In the genomic region with DNA sequence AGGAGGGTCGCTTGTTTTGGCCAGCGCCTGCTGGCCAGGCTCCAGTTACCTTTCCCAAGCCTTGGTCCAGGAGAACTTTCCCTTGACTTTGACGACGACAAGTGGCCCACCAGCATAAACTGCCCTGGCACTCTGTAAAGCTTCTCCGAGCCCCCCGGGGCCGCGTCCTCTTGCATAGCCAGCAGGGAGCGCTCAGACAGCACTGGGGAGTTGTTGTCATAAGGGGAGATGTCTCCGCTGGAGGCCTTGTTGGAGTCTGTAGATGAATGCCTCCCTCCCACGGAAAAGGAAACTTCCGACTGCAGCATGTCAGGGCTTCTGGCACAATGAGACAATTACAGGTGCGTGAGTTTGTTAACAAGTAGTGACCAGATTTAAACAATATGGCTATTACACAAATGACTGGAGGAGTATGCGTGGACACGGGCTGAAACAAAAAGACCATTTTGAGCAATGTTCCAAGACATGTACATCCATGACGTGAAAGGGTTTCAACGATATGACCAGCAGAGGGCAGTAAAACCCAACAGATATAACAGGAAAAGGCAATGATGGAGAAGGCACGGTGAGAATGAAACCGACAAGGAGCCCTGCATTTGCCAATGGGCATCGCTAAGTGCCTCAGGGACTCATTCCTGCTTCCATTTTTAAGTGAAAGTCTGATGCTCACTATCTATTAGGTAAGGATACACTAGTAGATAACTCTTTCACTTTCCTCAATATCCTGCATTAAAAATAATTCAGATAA, we compare ENCODE assay signal across 8 cellular contexts. TPM values are rescaled to one million over a fixed set of nuclear protein-coding genes. Genes with fewer than 3 reads are reported as not detected.
A peak's percentile ranks its signal among the peaks of the same experiment; 100 is the strongest.
DNase-seq lines count a peak whose midpoint lies in the region; ATAC-seq and TF ChIP-seq lines count a peak whose summit lies in the region.

No MANE protein-coding gene starts in this region.

- no peaks in the 10 kb centered on the region for H4K20me1 ChIP-seq in GM23248 (ENCODE audit: insufficient read depth)

- H3K27me3 Mint-ChIP-seq in activated naive CD8-positive, alpha-beta T cell treated with anti-CD3 and anti-CD28 coated beads, Interleukin-2, amount 10 ng/mL, durations not matched to agents 7 days and 5 days = no peaks in the 10 kb centered on the region

- POLR2A ChIA-PET in activated naive CD8-positive, alpha-beta T cell treated with anti-CD3 and anti-CD28 coated beads, Interleukin-2, amount 10 ng/mL, durations not matched to agents 7 days and 5 days (lab: Charles Lee) = no interaction called here

- WGBS in GM23248 (ENCODE audit: low coverage in 1 of 2, low lambda C conversion rate in 2 of 2, missing lambda C conversion rate in 2 of 2), 2 experiments = 26 to 39% methylated on average over 13 to 19 of the region's 20 CpGs
- 29 to 38% (median 35%) methylated on average over 16 to 20 of the region's 20 CpGs for WGBS in heart left ventricle, 4 donors

- no peaks in the 10 kb centered on the region for H3F3A ChIP-seq in GM23248 (ENCODE audit: insufficient read depth)

- no peak overlapping the region for H3K27ac ChIP-seq in GM23248
- no peak overlapping the region for H3K27ac ChIP-seq in heart left ventricle

- H3K9me2 ChIP-seq in GM23248 (ENCODE audit: insufficient read depth) = no peaks in the 10 kb centered on the region

- H3K4me2 ChIP-seq in GM23248 (ENCODE audit: unreplicated experiment) = peak overlapping the region; percentile 70

- no peaks in the 10 kb centered on the region for H3K36me3 Mint-ChIP-seq in activated naive CD8-positive, alpha-beta T cell treated with anti-CD3 and anti-CD28 coated beads, Interleukin-2, amount 10 ng/mL, durations not matched to agents 7 days and 5 days

- no peak overlapping the region for H3K27ac Mint-ChIP-seq in activated naive CD8-positive, alpha-beta T cell treated with anti-CD3 and anti-CD28 coated beads, Interleukin-2, amount 10 ng/mL, durations not matched to agents 7 days and 5 days

- no peaks in the 10 kb centered on the region for H3K9me3 Mint-ChIP-seq in activated naive CD8-positive, alpha-beta T cell treated with anti-CD3 and anti-CD28 coated beads, Interleukin-2, amount 10 ng/mL, durations not matched to agents 7 days and 5 days

- H3K36me3 ChIP-seq in GM23248 (ENCODE audit: low read depth) = no peaks in the 10 kb centered on the region
- H3K36me3 ChIP-seq in heart left ventricle = peaks cover 0 to 2% (median 0%) of the 10 kb centered on the region in 9 donors

- H3K4me1 ChIP-seq in GM23248 (ENCODE audit: insufficient read depth) (no peaks in the 10 kb centered on the region), heart left ventricle (peaks cover 0 to 4% (median 0%) of the 10 kb centered on the region in 12 donors)

- peak; percentile 68 for ATAC-seq in activated naive CD8-positive, alpha-beta T cell treated with anti-CD3 and anti-CD28 coated beads, Interleukin-2, amount 10 ng/mL, durations not matched to agents 7 days and 5 days (ENCODE audit: low read depth)
- peak in 3 of 4 donors; percentile 74 to 88 (median 85) for ATAC-seq in heart left ventricle

- peak overlapping the region; percentile 35 for H3K4me3 Mint-ChIP-seq in activated naive CD8-positive, alpha-beta T cell treated with anti-CD3 and anti-CD28 coated beads, Interleukin-2, amount 10 ng/mL, durations not matched to agents 7 days and 5 days

- in situ Hi-C loops in G401 (cut with HindIII; ENCODE audit: low sequenced_read_pairs) (no loop called here), GM23248 (cut with MboI) (loop anchor here (10.0 to 25.0 kb wide), 2 partner anchors 381 to 618 kb away; partner anchors contain the start of gene MSL3)

- intact Hi-C loops in heart left ventricle (cut with DNase I) = loop anchor here (2.0 to 10.0 kb wide), 8 partner anchors 231 to 631 kb away; no protein-coding TSS in a partner anchor

- DNase-seq in G401 (ENCODE audit: low spot score) = peak; percentile 76
- DNase-seq in GM23248 = peak; percentile 74
- peak; percentile 55 for DNase-seq in LNCaP clone FGC (ENCODE audit: low read depth)
- DNase-seq in RKO (ENCODE audit: low spot score) = peak; percentile 74
- no peak for DNase-seq in activated naive CD8-positive, alpha-beta T cell treated with anti-CD3 and anti-CD28 coated beads, Interleukin-2, amount 10 ng/mL, durations not matched to agents 7 days and 5 days
- DNase-seq in heart left ventricle = peak in 4 of 5 donors; percentile 32 to 43 (median 38)
- DNase-seq in pulmonary artery endothelial cell (ENCODE audit: low read depth, low spot score) = peak; percentile 39
- DNase-seq in mesenteric fat pad (ENCODE audit: low spot score) = no peak

- TF ChIP-seq CTCF in LNCaP clone FGC (IDR thresholded peaks at IDR 0.05; ENCODE audit: control insufficient read depth, extremely low read depth, insufficient read depth) (peak; percentile 54), heart left ventricle (IDR thresholded peaks at IDR 0.05) (peak; percentile 37 to 78 (median 60))

- H3K9me3 ChIP-seq in GM23248 (ENCODE audit: low read depth) = no peaks in the 10 kb centered on the region
- no peaks in the 10 kb centered on the region for H3K9me3 ChIP-seq in heart left ventricle

- no peak overlapping the region for H3K4me3 ChIP-seq in GM23248
- no peak overlapping the region for H3K4me3 ChIP-seq in LNCaP clone FGC (ENCODE audit: low read depth, low read length)
- no peak overlapping the region for H3K4me3 ChIP-seq in heart left ventricle

- peaks cover 2% of the 10 kb centered on the region for H3K4me1 Mint-ChIP-seq in activated naive CD8-positive, alpha-beta T cell treated with anti-CD3 and anti-CD28 coated beads, Interleukin-2, amount 10 ng/mL, durations not matched to agents 7 days and 5 days

- no peak overlapping the region for H3K9ac ChIP-seq in GM23248

- no peak for TF ChIP-seq POLR2A in heart left ventricle (IDR thresholded peaks at IDR 0.05)

- H2AFZ ChIP-seq in GM23248 = peak overlapping the region; percentile 64; the same call in 1 of the 2 replicates

- H3K27me3 ChIP-seq in GM23248 (replicated peaks; ENCODE audit: insufficient read depth) (no peaks in the 10 kb centered on the region), heart left ventricle (peaks cover 0 to 8% (median 0%) of the 10 kb centered on the region in 9 donors)

- H3K79me2 ChIP-seq in GM23248 (ENCODE audit: insufficient read depth) = no peaks in the 10 kb centered on the region

RNA-seq across cellular contexts. Expression of gene HCCS, which starts 33.0 kb away (rescaled TPM):
- total RNA-seq in G401 (2014; rRNA removed; shearing (Covaris generic)) = 40.6 and 42.8 TPM in 2 replicates
- 25.4 and 45.3 TPM in 2 replicates for total RNA-seq in GM23248 (2014; rRNA removed; shearing (Covaris generic))
- 49.8 and 51.2 TPM in 2 replicates for polyA plus RNA-seq in GM23248 (2016; fragmentation: Nextera tagmentation; extraction: Ambion mirVana)
- 10 to 100 TPM; 19.3 TPM for total RNA-seq in activated naive CD8-positive, alpha-beta T cell treated with anti-CD3 and anti-CD28 coated beads, Interleukin-2, amount 10 ng/mL, durations not matched to agents 7 days and 5 days
- total RNA-seq in heart left ventricle = 10 to 100 TPM; 23.0 to 64.4 (median 56.2) TPM
- polyA plus RNA-seq in heart left ventricle = 10 to 100 TPM; 32.7 to 73.8 TPM
- total RNA-seq in pulmonary artery endothelial cell = 38.9 and 39.3 TPM in 2 replicates
- 25.9 TPM for total RNA-seq in mesenteric fat pad

Comparison
In these comparisons a context has a peak if more than half of its experiments do, and no peak if none do; other contexts are left out.
1. DNase-seq: peak in G401 (single experiment), GM23248 (single experiment), LNCaP clone FGC (single experiment), RKO (single experiment), heart left ventricle (4 of 5) and pulmonary artery endothelial cell (single experiment); none in activated naive CD8-positive, alpha-beta T cell treated with anti-CD3 and anti-CD28 coated beads, Interleukin-2, amount 10 ng/mL, durations not matched to agents 7 days and 5 days (single experiment) and mesenteric fat pad (single experiment).